In the genomic region with DNA sequence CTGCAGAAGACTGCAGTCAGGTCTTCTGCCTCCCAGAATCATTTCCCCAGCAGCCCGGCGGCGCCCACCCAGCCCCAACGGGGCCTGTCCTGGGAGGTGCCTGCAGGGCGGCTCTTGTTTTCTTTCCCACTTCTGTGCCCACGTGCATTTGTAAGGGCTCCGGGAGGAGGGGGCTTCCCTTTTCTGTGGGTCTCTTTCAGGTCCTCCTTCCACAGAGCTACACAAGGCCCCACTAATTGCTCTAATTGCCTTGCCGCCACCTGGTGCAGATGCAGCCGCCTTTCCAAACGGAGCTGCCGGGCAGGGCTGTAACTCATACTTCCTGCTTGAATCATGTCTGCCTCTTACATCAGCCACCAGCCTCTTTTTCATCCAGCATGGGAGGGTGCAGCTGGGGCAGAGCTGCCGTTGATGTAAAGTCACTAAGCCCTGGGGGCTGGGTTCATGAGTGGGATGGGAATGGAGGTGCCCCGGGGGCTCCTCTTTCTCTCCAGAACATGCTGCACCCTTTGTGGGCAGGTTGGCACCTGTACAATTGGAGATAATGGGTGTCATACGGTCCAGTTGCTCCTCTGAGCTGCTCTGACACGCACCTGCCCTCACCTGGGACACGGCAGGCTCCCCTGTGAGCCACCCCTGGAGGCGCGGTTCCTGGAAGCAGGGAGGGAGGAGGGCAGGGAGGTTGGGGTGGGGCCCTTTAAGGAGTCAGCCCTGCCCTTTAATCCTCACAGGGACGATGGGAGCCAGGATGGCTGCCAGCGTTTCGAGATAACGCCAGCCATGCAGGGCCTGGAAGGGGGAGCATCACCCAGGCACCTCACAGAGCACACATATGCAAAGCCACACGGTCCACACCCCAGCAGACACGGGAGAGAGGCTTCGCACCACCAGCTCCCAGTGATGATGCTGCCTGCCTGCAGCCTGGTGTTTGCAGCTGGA, we compare ENCODE assay signal across 1 cellular context.
TF ChIP-seq lines count a peak whose summit lies in the region.

No MANE protein-coding gene starts in this region.

TF ChIP-seq in HepG2, 621 proteins besides CTCF, POLR2A, EP300 and RAD21 (continued from another document and continues in another):
- TF ChIP-seq, protein P1, sequence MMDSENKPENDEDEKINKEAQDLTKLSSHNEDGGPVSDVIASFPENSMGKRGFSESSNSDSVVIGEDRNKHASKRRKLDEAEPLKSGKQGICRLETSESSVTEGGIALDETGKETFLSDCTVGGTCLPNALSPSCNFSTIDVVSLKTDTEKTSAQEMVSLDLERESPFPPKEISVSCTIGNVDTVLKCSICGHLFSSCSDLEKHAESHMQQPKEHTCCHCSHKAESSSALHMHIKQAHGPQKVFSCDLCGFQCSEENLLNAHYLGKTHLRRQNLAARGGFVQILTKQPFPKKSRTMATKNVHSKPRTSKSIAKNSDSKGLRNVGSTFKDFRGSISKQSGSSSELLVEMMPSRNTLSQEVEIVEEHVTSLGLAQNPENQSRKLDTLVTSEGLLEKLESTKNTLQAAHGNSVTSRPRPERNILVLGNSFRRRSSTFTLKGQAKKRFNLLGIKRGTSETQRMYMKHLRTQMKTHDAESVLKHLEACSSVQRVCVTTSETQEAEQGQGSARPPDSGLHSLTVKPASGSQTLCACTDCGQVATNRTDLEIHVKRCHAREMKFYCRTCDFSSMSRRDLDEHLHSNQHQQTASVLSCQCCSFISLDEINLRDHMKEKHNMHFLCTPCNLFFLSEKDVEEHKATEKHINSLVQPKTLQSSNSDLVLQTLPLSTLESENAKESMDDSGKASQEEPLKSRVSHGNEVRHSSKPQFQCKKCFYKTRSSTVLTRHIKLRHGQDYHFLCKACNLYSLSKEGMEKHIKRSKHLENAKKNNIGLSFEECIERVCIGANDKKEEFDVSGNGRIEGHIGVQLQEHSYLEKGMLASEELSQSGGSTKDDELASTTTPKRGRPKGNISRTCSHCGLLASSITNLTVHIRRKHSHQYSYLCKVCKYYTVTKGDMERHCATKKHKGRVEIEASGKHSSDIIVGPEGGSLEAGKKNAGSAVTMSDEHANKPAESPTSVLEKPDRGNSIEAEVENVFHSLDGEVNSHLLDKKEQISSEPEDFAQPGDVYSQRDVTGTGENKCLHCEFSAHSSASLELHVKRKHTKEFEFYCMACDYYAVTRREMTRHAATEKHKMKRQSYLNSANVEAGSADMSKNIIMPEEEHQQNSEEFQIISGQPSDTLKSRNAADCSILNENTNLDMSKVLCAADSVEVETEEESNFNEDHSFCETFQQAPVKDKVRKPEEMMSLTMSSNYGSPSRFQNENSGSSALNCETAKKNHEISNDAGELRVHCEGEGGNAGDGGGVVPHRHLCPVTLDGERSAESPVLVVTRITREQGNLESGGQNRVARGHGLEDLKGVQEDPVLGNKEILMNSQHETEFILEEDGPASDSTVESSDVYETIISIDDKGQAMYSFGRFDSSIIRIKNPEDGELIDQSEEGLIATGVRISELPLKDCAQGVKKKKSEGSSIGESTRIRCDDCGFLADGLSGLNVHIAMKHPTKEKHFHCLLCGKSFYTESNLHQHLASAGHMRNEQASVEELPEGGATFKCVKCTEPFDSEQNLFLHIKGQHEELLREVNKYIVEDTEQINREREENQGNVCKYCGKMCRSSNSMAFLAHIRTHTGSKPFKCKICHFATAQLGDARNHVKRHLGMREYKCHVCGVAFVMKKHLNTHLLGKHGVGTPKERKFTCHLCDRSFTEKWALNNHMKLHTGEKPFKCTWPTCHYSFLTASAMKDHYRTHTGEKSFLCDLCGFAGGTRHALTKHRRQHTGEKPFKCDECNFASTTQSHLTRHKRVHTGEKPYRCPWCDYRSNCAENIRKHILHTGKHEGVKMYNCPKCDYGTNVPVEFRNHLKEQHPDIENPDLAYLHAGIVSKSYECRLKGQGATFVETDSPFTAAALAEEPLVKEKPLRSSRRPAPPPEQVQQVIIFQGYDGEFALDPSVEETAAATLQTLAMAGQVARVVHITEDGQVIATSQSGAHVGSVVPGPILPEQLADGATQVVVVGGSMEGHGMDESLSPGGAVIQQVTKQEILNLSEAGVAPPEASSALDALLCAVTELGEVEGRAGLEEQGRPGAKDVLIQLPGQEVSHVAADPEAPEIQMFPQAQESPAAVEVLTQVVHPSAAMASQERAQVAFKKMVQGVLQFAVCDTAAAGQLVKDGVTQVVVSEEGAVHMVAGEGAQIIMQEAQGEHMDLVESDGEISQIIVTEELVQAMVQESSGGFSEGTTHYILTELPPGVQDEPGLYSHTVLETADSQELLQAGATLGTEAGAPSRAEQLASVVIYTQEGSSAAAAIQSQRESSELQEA (CRISPR knock-in tag; IDR thresholded peaks at IDR 0.05; ENCODE audit: not compliant biosample characterization), result no peak
- TF ChIP-seq ZFP1 (CRISPR knock-in tag; IDR thresholded peaks at IDR 0.05), result peak; percentile 29; the same call in 1 of the 2 replicates
- no peak for TF ChIP-seq TP53 (CRISPR knock-in tag; conservative IDR thresholded peaks at IDR 0.05)
- no peak for TF ChIP-seq KDM6A (CRISPR knock-in tag; IDR thresholded peaks at IDR 0.05; ENCODE audit: low read depth)
- TF ChIP-seq NFRKB (IDR thresholded peaks at IDR 0.05), result no peak
- TF ChIP-seq SIX1 (CRISPR knock-in tag; IDR thresholded peaks at IDR 0.05; ENCODE audit: borderline replicate concordance), result no peak
- no peak; the same call in 1 of the 2 replicates for TF ChIP-seq HMG20A (CRISPR knock-in tag; IDR thresholded peaks at IDR 0.05; ENCODE audit: borderline replicate concordance)
- no peak for TF ChIP-seq ELF4 (CRISPR knock-in tag; IDR thresholded peaks at IDR 0.05; ENCODE audit: borderline replicate concordance)
- TF ChIP-seq HOXA9 (CRISPR knock-in tag; IDR thresholded peaks at IDR 0.05; ENCODE audit: borderline replicate concordance), result no peak
- TF ChIP-seq TBL1XR1 (IDR thresholded peaks at IDR 0.05; ENCODE audit: borderline replicate concordance, low read length, partially characterized antibody), result no peak
- TF ChIP-seq ZNF788 (CRISPR knock-in tag; IDR thresholded peaks at IDR 0.05; ENCODE audit: borderline replicate concordance), result no peak
- no peak for TF ChIP-seq PLRG1 (conservative IDR thresholded peaks at IDR 0.05)
- TF ChIP-seq AHR (CRISPR knock-in tag; IDR thresholded peaks at IDR 0.05), result no peak; the same call in none of the 2 replicates
- no peak for TF ChIP-seq ZNF124 (CRISPR knock-in tag; IDR thresholded peaks at IDR 0.05)
- TF ChIP-seq SUZ12 (IDR thresholded peaks at IDR 0.05; ENCODE audit: low read depth, low read length), result no peak
- TF ChIP-seq ZNF317 (CRISPR knock-in tag; IDR thresholded peaks at IDR 0.05), result no peak
- TF ChIP-seq, protein P2, sequence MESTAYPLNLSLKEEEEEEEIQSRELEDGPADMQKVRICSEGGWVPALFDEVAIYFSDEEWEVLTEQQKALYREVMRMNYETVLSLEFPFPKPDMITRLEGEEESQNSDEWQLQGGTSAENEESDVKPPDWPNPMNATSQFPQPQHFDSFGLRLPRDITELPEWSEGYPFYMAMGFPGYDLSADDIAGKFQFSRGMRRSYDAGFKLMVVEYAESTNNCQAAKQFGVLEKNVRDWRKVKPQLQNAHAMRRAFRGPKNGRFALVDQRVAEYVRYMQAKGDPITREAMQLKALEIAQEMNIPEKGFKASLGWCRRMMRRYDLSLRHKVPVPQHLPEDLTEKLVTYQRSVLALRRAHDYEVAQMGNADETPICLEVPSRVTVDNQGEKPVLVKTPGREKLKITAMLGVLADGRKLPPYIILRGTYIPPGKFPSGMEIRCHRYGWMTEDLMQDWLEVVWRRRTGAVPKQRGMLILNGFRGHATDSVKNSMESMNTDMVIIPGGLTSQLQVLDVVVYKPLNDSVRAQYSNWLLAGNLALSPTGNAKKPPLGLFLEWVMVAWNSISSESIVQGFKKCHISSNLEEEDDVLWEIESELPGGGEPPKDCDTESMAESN (CRISPR knock-in tag; conservative IDR thresholded peaks at IDR 0.05), result peak; percentile 59; the same call in 1 of the 2 replicates
- TF ChIP-seq, protein P3, sequence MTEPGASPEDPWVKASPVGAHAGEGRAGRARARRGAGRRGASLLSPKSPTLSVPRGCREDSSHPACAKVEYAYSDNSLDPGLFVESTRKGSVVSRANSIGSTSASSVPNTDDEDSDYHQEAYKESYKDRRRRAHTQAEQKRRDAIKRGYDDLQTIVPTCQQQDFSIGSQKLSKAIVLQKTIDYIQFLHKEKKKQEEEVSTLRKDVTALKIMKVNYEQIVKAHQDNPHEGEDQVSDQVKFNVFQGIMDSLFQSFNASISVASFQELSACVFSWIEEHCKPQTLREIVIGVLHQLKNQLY (CRISPR knock-in tag; IDR thresholded peaks at IDR 0.05), result no peak
- no peak for TF ChIP-seq ZNF775 (CRISPR knock-in tag; IDR thresholded peaks at IDR 0.05; ENCODE audit: borderline replicate concordance)
- no peak for TF ChIP-seq ZNF256 (CRISPR knock-in tag; conservative IDR thresholded peaks at IDR 0.05)
- TF ChIP-seq MTF1 (CRISPR knock-in tag; IDR thresholded peaks at IDR 0.05), result no peak
- TF ChIP-seq, protein P4, sequence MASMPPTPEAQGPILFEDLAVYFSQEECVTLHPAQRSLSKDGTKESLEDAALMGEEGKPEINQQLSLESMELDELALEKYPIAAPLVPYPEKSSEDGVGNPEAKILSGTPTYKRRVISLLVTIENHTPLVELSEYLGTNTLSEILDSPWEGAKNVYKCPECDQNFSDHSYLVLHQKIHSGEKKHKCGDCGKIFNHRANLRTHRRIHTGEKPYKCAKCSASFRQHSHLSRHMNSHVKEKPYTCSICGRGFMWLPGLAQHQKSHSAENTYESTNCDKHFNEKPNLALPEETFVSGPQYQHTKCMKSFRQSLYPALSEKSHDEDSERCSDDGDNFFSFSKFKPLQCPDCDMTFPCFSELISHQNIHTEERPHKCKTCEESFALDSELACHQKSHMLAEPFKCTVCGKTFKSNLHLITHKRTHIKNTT (CRISPR knock-in tag; IDR thresholded peaks at IDR 0.05), result no peak
- TF ChIP-seq, protein P5, sequence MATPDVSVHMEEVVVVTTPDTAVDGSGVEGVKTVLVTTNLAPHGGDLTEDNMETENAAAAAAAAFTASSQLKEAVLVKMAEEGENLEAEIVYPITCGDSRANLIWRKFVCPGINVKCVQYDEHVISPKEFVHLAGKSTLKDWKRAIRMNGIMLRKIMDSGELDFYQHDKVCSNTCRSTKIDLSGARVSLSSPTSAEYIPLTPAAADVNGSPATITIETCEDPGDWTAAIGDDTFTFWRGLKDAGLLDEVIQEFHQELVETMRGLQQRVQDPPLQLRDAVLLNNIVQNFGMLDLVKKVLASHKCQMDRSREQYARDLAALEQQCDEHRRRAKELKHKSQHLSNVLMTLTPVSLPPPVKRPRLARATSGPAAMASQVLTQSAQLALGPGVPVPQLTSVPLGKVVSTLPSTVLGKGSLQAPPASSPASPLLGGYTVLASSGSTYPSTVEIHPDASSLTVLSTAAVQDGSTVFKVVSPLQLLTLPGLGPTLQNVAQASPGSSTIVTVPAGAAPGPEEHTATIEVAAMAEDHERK (CRISPR knock-in tag; IDR thresholded peaks at IDR 0.05; ENCODE audit: low read depth), result no peak
- TF ChIP-seq ZMAT3 (CRISPR knock-in tag; conservative IDR thresholded peaks at IDR 0.05), result no peak
- 0 out of 2 replicates have a peak, but pooled peaks have one; percentile 56 for TF ChIP-seq ZFP36L2 (CRISPR knock-in tag; IDR thresholded peaks at IDR 0.05)
- TF ChIP-seq CHD2 (IDR thresholded peaks at IDR 0.05; ENCODE audit: low read depth, low read length), result no peak
- peak; percentile 64 for TF ChIP-seq SAP130 (CRISPR knock-in tag; IDR thresholded peaks at IDR 0.05; ENCODE audit: low read depth)
- no peak for TF ChIP-seq HNRNPLL (IDR thresholded peaks at IDR 0.05; ENCODE audit: low read depth, low read length, poor library complexity, severe bottlenecking)
- TF ChIP-seq ZNF607 (CRISPR knock-in tag; IDR thresholded peaks at IDR 0.05; ENCODE audit: borderline replicate concordance), result no peak
- no peak; the same call in 1 of the 2 replicates for TF ChIP-seq KAT7 (CRISPR knock-in tag; IDR thresholded peaks at IDR 0.05; ENCODE audit: borderline replicate concordance)
- no peak for TF ChIP-seq ZNF180 (CRISPR knock-in tag; IDR thresholded peaks at IDR 0.05; ENCODE audit: borderline replicate concordance, low read depth)
- TF ChIP-seq, protein P6, sequence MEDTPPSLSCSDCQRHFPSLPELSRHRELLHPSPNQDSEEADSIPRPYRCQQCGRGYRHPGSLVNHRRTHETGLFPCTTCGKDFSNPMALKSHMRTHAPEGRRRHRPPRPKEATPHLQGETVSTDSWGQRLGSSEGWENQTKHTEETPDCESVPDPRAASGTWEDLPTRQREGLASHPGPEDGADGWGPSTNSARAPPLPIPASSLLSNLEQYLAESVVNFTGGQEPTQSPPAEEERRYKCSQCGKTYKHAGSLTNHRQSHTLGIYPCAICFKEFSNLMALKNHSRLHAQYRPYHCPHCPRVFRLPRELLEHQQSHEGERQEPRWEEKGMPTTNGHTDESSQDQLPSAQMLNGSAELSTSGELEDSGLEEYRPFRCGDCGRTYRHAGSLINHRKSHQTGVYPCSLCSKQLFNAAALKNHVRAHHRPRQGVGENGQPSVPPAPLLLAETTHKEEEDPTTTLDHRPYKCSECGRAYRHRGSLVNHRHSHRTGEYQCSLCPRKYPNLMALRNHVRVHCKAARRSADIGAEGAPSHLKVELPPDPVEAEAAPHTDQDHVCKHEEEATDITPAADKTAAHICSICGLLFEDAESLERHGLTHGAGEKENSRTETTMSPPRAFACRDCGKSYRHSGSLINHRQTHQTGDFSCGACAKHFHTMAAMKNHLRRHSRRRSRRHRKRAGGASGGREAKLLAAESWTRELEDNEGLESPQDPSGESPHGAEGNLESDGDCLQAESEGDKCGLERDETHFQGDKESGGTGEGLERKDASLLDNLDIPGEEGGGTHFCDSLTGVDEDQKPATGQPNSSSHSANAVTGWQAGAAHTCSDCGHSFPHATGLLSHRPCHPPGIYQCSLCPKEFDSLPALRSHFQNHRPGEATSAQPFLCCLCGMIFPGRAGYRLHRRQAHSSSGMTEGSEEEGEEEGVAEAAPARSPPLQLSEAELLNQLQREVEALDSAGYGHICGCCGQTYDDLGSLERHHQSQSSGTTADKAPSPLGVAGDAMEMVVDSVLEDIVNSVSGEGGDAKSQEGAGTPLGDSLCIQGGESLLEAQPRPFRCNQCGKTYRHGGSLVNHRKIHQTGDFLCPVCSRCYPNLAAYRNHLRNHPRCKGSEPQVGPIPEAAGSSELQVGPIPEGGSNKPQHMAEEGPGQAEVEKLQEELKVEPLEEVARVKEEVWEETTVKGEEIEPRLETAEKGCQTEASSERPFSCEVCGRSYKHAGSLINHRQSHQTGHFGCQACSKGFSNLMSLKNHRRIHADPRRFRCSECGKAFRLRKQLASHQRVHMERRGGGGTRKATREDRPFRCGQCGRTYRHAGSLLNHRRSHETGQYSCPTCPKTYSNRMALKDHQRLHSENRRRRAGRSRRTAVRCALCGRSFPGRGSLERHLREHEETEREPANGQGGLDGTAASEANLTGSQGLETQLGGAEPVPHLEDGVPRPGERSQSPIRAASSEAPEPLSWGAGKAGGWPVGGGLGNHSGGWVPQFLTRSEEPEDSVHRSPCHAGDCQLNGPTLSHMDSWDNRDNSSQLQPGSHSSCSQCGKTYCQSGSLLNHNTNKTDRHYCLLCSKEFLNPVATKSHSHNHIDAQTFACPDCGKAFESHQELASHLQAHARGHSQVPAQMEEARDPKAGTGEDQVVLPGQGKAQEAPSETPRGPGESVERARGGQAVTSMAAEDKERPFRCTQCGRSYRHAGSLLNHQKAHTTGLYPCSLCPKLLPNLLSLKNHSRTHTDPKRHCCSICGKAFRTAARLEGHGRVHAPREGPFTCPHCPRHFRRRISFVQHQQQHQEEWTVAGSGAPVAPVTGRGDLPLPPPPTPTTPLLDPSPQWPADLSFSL (CRISPR knock-in tag; IDR thresholded peaks at IDR 0.05), result no peak
- TF ChIP-seq HES4 (CRISPR knock-in tag; IDR thresholded peaks at IDR 0.05; ENCODE audit: borderline replicate concordance), result no peak
- no peak for TF ChIP-seq ZKSCAN5 (CRISPR knock-in tag; IDR thresholded peaks at IDR 0.05)
- TF ChIP-seq MYNN (CRISPR knock-in tag; IDR thresholded peaks at IDR 0.05; ENCODE audit: low read depth), result 0 out of 2 replicates have a peak, but pooled peaks have one; percentile 81
- peak; percentile 71; the same call in 1 of the 2 replicates for TF ChIP-seq ZNF772 (CRISPR knock-in tag; IDR thresholded peaks at IDR 0.05)
- TF ChIP-seq PITX1 (CRISPR knock-in tag; IDR thresholded peaks at IDR 0.05), result no peak; the same call in 1 of the 2 replicates
- TF ChIP-seq PAF1 (CRISPR knock-in tag; IDR thresholded peaks at IDR 0.05), result no peak
- TF ChIP-seq ZNF24 (IDR thresholded peaks at IDR 0.05), result no peak
